ENCODE assay signal across 1 cellular context in the genomic region with DNA sequence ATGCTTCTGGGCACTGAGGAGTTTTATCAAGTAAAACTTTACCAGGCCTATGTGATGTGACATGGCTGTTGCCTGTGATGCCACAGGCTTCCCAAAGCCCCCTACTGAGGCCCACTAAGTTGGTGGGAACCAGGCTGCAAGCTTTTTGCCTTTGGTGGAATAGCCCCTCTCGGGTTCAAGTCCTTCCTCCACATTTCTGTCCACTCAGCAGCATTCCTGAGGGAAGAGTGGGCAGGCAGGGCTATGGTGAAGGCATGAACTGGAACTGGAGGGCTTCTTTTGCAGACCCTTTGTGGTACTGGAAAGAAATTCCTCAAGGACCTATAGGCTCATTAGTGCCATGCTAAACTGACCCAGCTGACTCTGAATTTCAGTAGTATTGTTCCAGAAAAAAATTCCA.
TF ChIP-seq lines count a peak whose summit lies in the region.

No MANE protein-coding gene starts in this region.

TF ChIP-seq in IMR-90, 13 proteins besides CTCF, POLR2A, EP300 and RAD21:
- TF ChIP-seq MAFK (IDR thresholded peaks at IDR 0.05; ENCODE audit: low read depth, low read length) (peak; percentile 66), RCOR1 (IDR thresholded peaks at IDR 0.05; ENCODE audit: insufficient replicate concordance, low read length) (no peak)
